ENCODE assay signal across 12 cellular contexts in genomic region chr3:153373571-153373970, GRCh38.
DNase-seq lines count a peak whose midpoint lies in the region; ATAC-seq and TF ChIP-seq lines count a peak whose summit lies in the region.
"Had no signal": no experiment of that assay in that cellular context is flagged by ENCODE, and none has a peak within 500 bp of the region (broad histone marks: within the 10 kb centered on the region; RNA-seq: fewer than 3 reads in every experiment).

No MANE protein-coding gene starts in this region.

- H3K4me3 ChIP-seq in gastroesophageal sphincter: no peak overlapping the region

- TF ChIP-seq CTCF in natural killer cell (IDR thresholded peaks at IDR 0.05) (no peak), gastroesophageal sphincter (IDR thresholded peaks at IDR 0.05) (no peak)

- peaks cover 0 to 13% (median 0%) of the 10 kb centered on the region in 3 donors for H3K9me3 ChIP-seq in gastroesophageal sphincter

- H3K27ac ChIP-seq in gastroesophageal sphincter: no peak overlapping the region

- intact Hi-C loops in natural killer cell (cut with micrococcal nuclease): no loop called here

- no peaks in the 10 kb centered on the region for H3K4me1 Mint-ChIP-seq in natural killer cell
- peaks cover 3 to 8% of the 10 kb centered on the region in 2 donors for H3K4me1 Mint-ChIP-seq in natural killer cell treated with Interleukin-12 subunit alpha and Interleukin-12 subunit beta and Interleukin-15 and Interleukin-18, amount 100 ng/mL, for 72 hours (ENCODE audit: low read depth in 2 of 2)
- peaks cover 2 to 11% (median 5%) of the 10 kb centered on the region in 4 donors for H3K4me1 Mint-ChIP-seq in naive thymus-derived CD8-positive, alpha-beta T cell
- no peaks in the 10 kb centered on the region for H3K4me1 Mint-ChIP-seq in activated CD8-positive, alpha-beta T cell treated with anti-CD3 and anti-CD28 coated beads, Interleukin-2, amount 10 ng/mL, durations not matched to agents 7 days and 5 days (ENCODE audit: low read depth)
- H3K4me1 Mint-ChIP-seq: T-cell had no signal

- no peaks in the 10 kb centered on the region for H3K27me3 ChIP-seq in gastroesophageal sphincter

- no peak for TF ChIP-seq POLR2A in gastroesophageal sphincter (IDR thresholded peaks at IDR 0.05)

- POLR2A ChIA-PET in naive thymus-derived CD8-positive, alpha-beta T cell (lab: Charles Lee): no interaction called here
- POLR2A ChIA-PET in activated CD8-positive, alpha-beta T cell treated with anti-CD3 and anti-CD28 coated beads, Interleukin-2, amount 10 ng/mL, durations not matched to agents 7 days and 5 days (lab: Charles Lee): no interaction called here

- H3K9me3 Mint-ChIP-seq in natural killer cell: peaks cover 0 to 4% of the 10 kb centered on the region in 2 donors
- H3K9me3 Mint-ChIP-seq in natural killer cell treated with Interleukin-12 subunit alpha and Interleukin-12 subunit beta and Interleukin-15 and Interleukin-18, amount 100 ng/mL, for 72 hours: no peaks in the 10 kb centered on the region
- H3K9me3 Mint-ChIP-seq in naive thymus-derived CD8-positive, alpha-beta T cell: peaks cover 0 to 4% (median 0%) of the 10 kb centered on the region in 9 donors
- peaks cover 3% of the 10 kb centered on the region for H3K9me3 Mint-ChIP-seq in activated CD8-positive, alpha-beta T cell treated with anti-CD3 and anti-CD28 coated beads, Interleukin-2, amount 10 ng/mL, durations not matched to agents 7 days and 5 days (ENCODE audit: insufficient read depth)
- H3K9me3 Mint-ChIP-seq: T-cell had no signal

- no peak overlapping the region for H3K27ac Mint-ChIP-seq in natural killer cell
- H3K27ac Mint-ChIP-seq in natural killer cell treated with Interleukin-12 subunit alpha and Interleukin-12 subunit beta and Interleukin-15 and Interleukin-18, amount 100 ng/mL, for 72 hours: no peak overlapping the region
- no peak overlapping the region for H3K27ac Mint-ChIP-seq in naive thymus-derived CD8-positive, alpha-beta T cell
- H3K27ac Mint-ChIP-seq in activated CD8-positive, alpha-beta T cell treated with anti-CD3 and anti-CD28 coated beads, Interleukin-2, amount 10 ng/mL, durations not matched to agents 7 days and 5 days: no peak overlapping the region
- H3K27ac Mint-ChIP-seq: T-cell had no signal

- no peaks in the 10 kb centered on the region for H3K4me1 ChIP-seq in gastroesophageal sphincter

- CTCF ChIA-PET in activated CD8-positive, alpha-beta T cell treated with anti-CD3 and anti-CD28 coated beads, Interleukin-2, amount 10 ng/mL, durations not matched to agents 7 days and 5 days (lab: Charles Lee): no interaction called here

- H3K4me3 Mint-ChIP-seq in natural killer cell: no peak overlapping the region
- no peak overlapping the region for H3K4me3 Mint-ChIP-seq in natural killer cell treated with Interleukin-12 subunit alpha and Interleukin-12 subunit beta and Interleukin-15 and Interleukin-18, amount 100 ng/mL, for 72 hours
- H3K4me3 Mint-ChIP-seq in naive thymus-derived CD8-positive, alpha-beta T cell: no peak overlapping the region
- no peak overlapping the region for H3K4me3 Mint-ChIP-seq in activated CD8-positive, alpha-beta T cell treated with anti-CD3 and anti-CD28 coated beads, Interleukin-2, amount 10 ng/mL, durations not matched to agents 7 days and 5 days
- H3K4me3 Mint-ChIP-seq: T-cell had no signal

- 37 to 78% methylated on average over 2 of the region's 3 CpGs for WGBS in gastroesophageal sphincter (ENCODE audit: low coverage in 1 of 2), 2 donors

- TF ChIP-seq EP300 in gastroesophageal sphincter (IDR thresholded peaks at IDR 0.05): no peak

- no peaks in the 10 kb centered on the region for H3K36me3 ChIP-seq in gastroesophageal sphincter

- H3K36me3 Mint-ChIP-seq in natural killer cell: no peaks in the 10 kb centered on the region
- peaks cover 7% of the 10 kb centered on the region for H3K36me3 Mint-ChIP-seq in natural killer cell treated with Interleukin-12 subunit alpha and Interleukin-12 subunit beta and Interleukin-15 and Interleukin-18, amount 100 ng/mL, for 72 hours
- peaks cover 0 to 5% (median 0%) of the 10 kb centered on the region in 3 donors for H3K36me3 Mint-ChIP-seq in naive thymus-derived CD8-positive, alpha-beta T cell
- peaks cover 2% of the 10 kb centered on the region for H3K36me3 Mint-ChIP-seq in activated CD8-positive, alpha-beta T cell treated with anti-CD3 and anti-CD28 coated beads, Interleukin-2, amount 10 ng/mL, durations not matched to agents 7 days and 5 days (ENCODE audit: low read depth)

- DNase-seq in natural killer cell: no peak
- no peak for DNase-seq in natural killer cell treated with Interleukin-12 subunit alpha and Interleukin-12 subunit beta and Interleukin-15 and Interleukin-18, amount 100 ng/mL, for 72 hours (ENCODE audit: low spot score)
- peak; percentile 95 to 98 for DNase-seq in NOMO-1 (lab: John Stamatoyannopoulos, UW; ENCODE audit: unreplicated experiment in 2 of 2)
- no peak for DNase-seq in naive thymus-derived CD8-positive, alpha-beta T cell
- no peak for DNase-seq in activated CD8-positive, alpha-beta T cell treated with anti-CD3 and anti-CD28 coated beads, Interleukin-2, amount 10 ng/mL, durations not matched to agents 7 days and 5 days
- no peak for DNase-seq in activated T-cell treated with anti-CD3 and anti-CD28 coated beads, Interleukin-2, amount 50 U/mL, for 48 hours
- DNase-seq: effector CD4-positive, alpha-beta T cell; NCI-H524 treated with DMSO at 0.1 percent for 48 hours; stimulated activated CD4-positive, alpha-beta T cell treated with anti-CD3 and anti-CD28 coated beads, Interleukin-2, amount 100 ng/mL, for 24 hours; T-cell had no signal

- H3K27me3 Mint-ChIP-seq in natural killer cell (ENCODE audit: low read depth in 2 of 2): peaks cover 0 to 4% of the 10 kb centered on the region in 2 donors
- peaks cover 0 to 2% of the 10 kb centered on the region in 2 donors for H3K27me3 Mint-ChIP-seq in natural killer cell treated with Interleukin-12 subunit alpha and Interleukin-12 subunit beta and Interleukin-15 and Interleukin-18, amount 100 ng/mL, for 72 hours
- peaks cover 0 to 2% (median 2%) of the 10 kb centered on the region in 5 donors for H3K27me3 Mint-ChIP-seq in naive thymus-derived CD8-positive, alpha-beta T cell
- peaks cover 2% of the 10 kb centered on the region for H3K27me3 Mint-ChIP-seq in activated CD8-positive, alpha-beta T cell treated with anti-CD3 and anti-CD28 coated beads, Interleukin-2, amount 10 ng/mL, durations not matched to agents 7 days and 5 days (ENCODE audit: low read depth)

- ATAC-seq in natural killer cell (peak in 2 of 3 donors; percentile 25 to 27), gastroesophageal sphincter (peak; percentile 39), GM19395 (IDR thresholded peaks at IDR 0.05; ENCODE audit: unreplicated experiment) (no peak)
- no peak for ATAC-seq in natural killer cell treated with Interleukin-12 subunit alpha and Interleukin-12 subunit beta and Interleukin-15 and Interleukin-18, amount 100 ng/mL, for 72 hours
- no peak for ATAC-seq in naive thymus-derived CD8-positive, alpha-beta T cell
- ATAC-seq in activated CD8-positive, alpha-beta T cell treated with anti-CD3 and anti-CD28 coated beads, Interleukin-2, amount 10 ng/mL, durations not matched to agents 7 days and 5 days: no peak
- ATAC-seq: T-cell had no signal

Comparison
In these comparisons a context has a peak if more than half of its experiments do, and no peak if none do; other contexts are left out.
1. ATAC-seq: peak in natural killer cell (2 of 3) and gastroesophageal sphincter (single experiment); none in natural killer cell treated with Interleukin-12 subunit alpha and Interleukin-12 subunit beta and Interleukin-15 and Interleukin-18, amount 100 ng/mL, for 72 hours (0 of 2), GM19395 (single experiment), naive thymus-derived CD8-positive, alpha-beta T cell (0 of 2) and activated CD8-positive, alpha-beta T cell treated with anti-CD3 and anti-CD28 coated beads, Interleukin-2, amount 10 ng/mL, durations not matched to agents 7 days and 5 days (single experiment).
2. DNase-seq: peak in NOMO-1 (2 of 2); none in natural killer cell (single experiment), natural killer cell treated with Interleukin-12 subunit alpha and Interleukin-12 subunit beta and Interleukin-15 and Interleukin-18, amount 100 ng/mL, for 72 hours (single experiment), naive thymus-derived CD8-positive, alpha-beta T cell (0 of 10), activated CD8-positive, alpha-beta T cell treated with anti-CD3 and anti-CD28 coated beads, Interleukin-2, amount 10 ng/mL, durations not matched to agents 7 days and 5 days (single experiment) and activated T-cell treated with anti-CD3 and anti-CD28 coated beads, Interleukin-2, amount 50 U/mL, for 48 hours (0 of 2).